In the genomic region with DNA sequence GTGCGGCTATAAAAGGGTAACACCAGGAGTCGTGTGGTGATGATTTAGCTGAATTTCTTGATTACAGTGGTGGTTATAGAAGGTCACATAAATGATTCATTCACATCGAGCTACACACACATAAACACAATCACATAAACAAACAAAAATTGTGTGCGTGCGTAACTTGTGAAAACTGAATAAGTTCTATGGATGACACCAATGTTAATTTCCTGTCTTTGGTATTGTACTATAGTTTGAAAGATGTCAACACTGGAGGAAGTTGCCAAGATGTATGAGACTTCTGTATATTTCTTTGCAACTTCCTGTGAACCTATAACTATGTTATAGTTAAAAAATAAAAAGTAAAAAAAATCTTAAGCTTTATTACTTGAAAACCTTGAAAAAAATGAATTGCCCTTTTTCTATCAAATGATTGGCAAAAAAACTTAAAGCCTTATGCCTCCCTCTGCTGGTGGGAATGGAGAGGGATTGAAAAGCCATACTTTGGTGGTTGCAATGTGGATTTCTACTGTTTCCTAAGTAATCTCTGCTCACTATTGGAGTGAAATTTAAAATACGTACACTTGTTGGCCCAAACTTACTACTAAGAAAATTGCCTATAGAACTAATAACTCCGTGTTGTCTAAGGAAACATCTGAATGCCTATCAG, we compare ENCODE assay signal across 1 cellular context.
TF ChIP-seq lines count a peak whose summit lies in the region.

No MANE protein-coding gene starts in this region.

TF ChIP-seq in HEK293, 187 proteins besides CTCF, POLR2A, EP300 and RAD21:
- TF ChIP-seq HIC1 (tag by site-specific recombination; IDR thresholded peaks at IDR 0.05), result no peak
- TF ChIP-seq REPIN1 (tag by site-specific recombination; IDR thresholded peaks at IDR 0.05; ENCODE audit: low read depth), result no peak
- TF ChIP-seq ZNF214 (tag by site-specific recombination; IDR thresholded peaks at IDR 0.05; ENCODE audit: borderline replicate concordance), result no peak
- no peak for TF ChIP-seq ZNF221 (tag by site-specific recombination; IDR thresholded peaks at IDR 0.05; ENCODE audit: borderline replicate concordance)
- TF ChIP-seq ZNF654 (tag by site-specific recombination; IDR thresholded peaks at IDR 0.05; ENCODE audit: low read depth), result 0 out of 2 replicates have a peak, but pooled peaks have one; percentile 5
TF ChIP-seq in HEK293: peak in this region for 1.
